Comparison of ENCODE assay signal across 16 cellular contexts in genomic region chr2:121635371-121635770, GRCh38. TPM values are rescaled to one million over a fixed set of nuclear protein-coding genes. Genes with fewer than 3 reads are reported as not detected.
A peak's percentile ranks its signal among the peaks of the same experiment; 100 is the strongest.
DNase-seq lines count a peak whose midpoint lies in the region; ATAC-seq and TF ChIP-seq lines count a peak whose summit lies in the region.
"Had no signal": no experiment of that assay in that cellular context is flagged by ENCODE, and none has a peak within 500 bp of the region (broad histone marks: within the 10 kb centered on the region; RNA-seq: fewer than 3 reads in every experiment).

No MANE protein-coding gene starts in this region.

- intact Hi-C loops in heart left ventricle (cut with DNase I): loop anchor here in 1 of 10 donors (5.0 kb wide), 1 partner anchor 108 kb away; no protein-coding TSS in a partner anchor
- intact Hi-C loops in Right ventricle myocardium superior (cut with DNase I): no loop called here
- intact Hi-C loops in PC-3 (cut with micrococcal nuclease): no loop called here

- ATAC-seq in heart left ventricle: peak in 1 of 4 donors; percentile 36
- no peak for ATAC-seq in Right ventricle myocardium superior (ENCODE audit: poor library complexity)
- ATAC-seq in PC-3: no peak
- ATAC-seq in GM21717 (IDR thresholded peaks at IDR 0.05; ENCODE audit: unreplicated experiment): no peak

- H3F3A ChIP-seq in PC-3 (ENCODE audit: low read length, unreplicated experiment): peaks cover 11% of the 10 kb centered on the region

- peak overlapping the region; percentile 68 for H3K4me2 ChIP-seq in PC-3 (ENCODE audit: low read length)

- H4K20me1 ChIP-seq in PC-3 (ENCODE audit: low read length): no peaks in the 10 kb centered on the region

- no peaks in the 10 kb centered on the region for H3K9me2 ChIP-seq in PC-3 (replicated peaks; ENCODE audit: low read length)

- no peak for TF ChIP-seq POLR2A in heart left ventricle (IDR thresholded peaks at IDR 0.05)

- no peak overlapping the region for H2AFZ ChIP-seq in PC-3 (ENCODE audit: low read length)

- H3K27me3 ChIP-seq in heart left ventricle: no peaks in the 10 kb centered on the region
- H3K27me3 ChIP-seq in PC-3 (ENCODE audit: low read length): no peaks in the 10 kb centered on the region
- no peaks in the 10 kb centered on the region for H3K27me3 ChIP-seq in subcutaneous abdominal adipose tissue (ENCODE audit: control insufficient read depth in 5 of 5, insufficient read depth in 4 of 5, low read length in 5 of 5)
- H3K27me3 ChIP-seq: brain microvascular endothelial cell, transverse colon had no signal

- POLR2A ChIA-PET in PC-3 (lab: Charles Lee; ENCODE audit: unreplicated experiment): interaction anchor here (0.6 kb wide), 1 partner anchor 104 kb away, joined by 4 read pairs; no protein-coding TSS in a partner anchor

- H3K9ac ChIP-seq in PC-3 (ENCODE audit: low read length): peak overlapping the region; percentile 75
- peak overlapping the region in 1 of 5 donors; percentile 50 for H3K9ac ChIP-seq in subcutaneous abdominal adipose tissue (ENCODE audit: low read length in 5 of 5)

- peaks cover 80% of the 10 kb centered on the region for H3K79me2 ChIP-seq in PC-3 (ENCODE audit: low read length)

- CTCF ChIA-PET in PC-3 (lab: Charles Lee): interaction anchor here (0.7 kb wide), 1 partner anchor 104 kb away, joined by 5 read pairs; no protein-coding TSS in a partner anchor

- H3K27ac ChIP-seq in heart left ventricle (peak overlapping the region in 7 of 12 donors; percentile 8 to 74 (median 34)), PC-3 (ENCODE audit: low read length) (peak overlapping the region; percentile 97), subcutaneous abdominal adipose tissue (ENCODE audit: low read depth, low read length) (peak overlapping the region; percentile 38)
- H3K27ac ChIP-seq: transverse colon had no signal

- TF ChIP-seq CTCF in heart left ventricle (IDR thresholded peaks at IDR 0.05) (no peak), PC-3 (conservative IDR thresholded peaks at IDR 0.05; ENCODE audit: low read depth, low read length) (no peak)

- BruUV-seq in PC-3 (replicated peaks; lab: Mats Ljungman, UMichigan): no TSS peak

- H3K4me3 ChIP-seq in heart left ventricle (no peak overlapping the region), PC-3 (ENCODE audit: low read length) (no peak overlapping the region; the same call in 1 of the 2 replicates), subcutaneous abdominal adipose tissue (ENCODE audit: low read depth in 1 of 5, low read length in 5 of 5) (no peak overlapping the region)
- H3K4me3 ChIP-seq: transverse colon had no signal

- H3K4me1 ChIP-seq in heart left ventricle (peaks cover 5 to 49% (median 39%) of the 10 kb centered on the region in 12 donors), PC-3 (ENCODE audit: insufficient read depth, low read length) (peaks cover 27% of the 10 kb centered on the region), subcutaneous abdominal adipose tissue (ENCODE audit: control insufficient read depth in 5 of 5, insufficient read depth in 5 of 5, low read length in 5 of 5) (peaks cover 0 to 21% (median 13%) of the 10 kb centered on the region in 5 donors)

- 9 to 18% (median 16%) methylated on average over 1 of the region's 1 CpG for WGBS in heart left ventricle, 4 donors

- peaks cover 0 to 21% (median 3%) of the 10 kb centered on the region in 12 donors for H3K9me3 ChIP-seq in heart left ventricle
- H3K9me3 ChIP-seq in PC-3 (ENCODE audit: low read length): no peaks in the 10 kb centered on the region
- no peaks in the 10 kb centered on the region for H3K9me3 ChIP-seq in subcutaneous abdominal adipose tissue (ENCODE audit: control insufficient read depth in 5 of 5, low read length in 5 of 5)
- H3K9me3 ChIP-seq: transverse colon had no signal

- no peak for DNase-seq in heart left ventricle
- DNase-seq in Right ventricle myocardium superior: no peak
- peak; percentile 15 for DNase-seq in PC-3
- DNase-seq in fibroblast of gingiva (ENCODE audit: low read depth): peak; percentile 57
- no peak for DNase-seq in NOMO-1 treated with DMSO at 0.1 percent for 48 hours (lab: John Stamatoyannopoulos, UW; ENCODE audit: unreplicated experiment)
- DNase-seq in NCI-H446 (lab: John Stamatoyannopoulos, UW): no peak
- DNase-seq: activated B cell treated with CpG ODN at 0.5 μM for 24 hours; activated naive CD4-positive, alpha-beta T cell treated with anti-CD3 and anti-CD28 coated beads, Interleukin-2, amount 10 ng/mL, durations not matched to agents 7 days and 5 days; brain microvascular endothelial cell; effector CD8-positive, alpha-beta T cell; nucleus accumbens; stimulated activated CD4-positive, alpha-beta T cell treated with anti-CD3 and anti-CD28 coated beads, Interleukin-4, amount 100 ng/mL, for 1 hour; SW 1271; transverse colon had no signal

- H3K36me3 ChIP-seq in heart left ventricle (peaks cover 0 to 3% (median 0%) of the 10 kb centered on the region in 9 donors), PC-3 (ENCODE audit: low read depth, low read length) (0 out of 2 replicates have a peak, but pooled peaks cover 7% of the 10 kb centered on the region), subcutaneous abdominal adipose tissue (ENCODE audit: control insufficient read depth in 5 of 5, insufficient read depth in 5 of 5, low read length in 5 of 5) (no peaks in the 10 kb centered on the region)
- H3K36me3 ChIP-seq: brain microvascular endothelial cell, transverse colon had no signal

RNA-seq across cellular contexts. Expression of gene CLASP1, which starts 13.9 kb away (rescaled TPM):
- 10 to 100 TPM; 53.2 to 84.5 (median 73.0) TPM for total RNA-seq in heart left ventricle
- polyA plus RNA-seq in heart left ventricle: 10 to 100 TPM; 16.0 to 22.7 TPM
- total RNA-seq in Right ventricle myocardium superior: 58.3 TPM
- total RNA-seq in PC-3 (2014; rRNA removed): 24.3 and 27.0 TPM in 2 replicates

Comparison
In these comparisons a context has a peak if more than half of its experiments do, and no peak if none do; other contexts are left out.
1. DNase-seq: peak in PC-3 (single experiment) and fibroblast of gingiva (single experiment); none in heart left ventricle (0 of 5), Right ventricle myocardium superior (single experiment), NOMO-1 treated with DMSO at 0.1 percent for 48 hours (single experiment) and NCI-H446 (0 of 2).
2. H3K27ac ChIP-seq: peak in every context shown above with its lines; median percentile 97 in PC-3; 38 in subcutaneous abdominal adipose tissue; 34 in heart left ventricle.